In the genomic region with DNA sequence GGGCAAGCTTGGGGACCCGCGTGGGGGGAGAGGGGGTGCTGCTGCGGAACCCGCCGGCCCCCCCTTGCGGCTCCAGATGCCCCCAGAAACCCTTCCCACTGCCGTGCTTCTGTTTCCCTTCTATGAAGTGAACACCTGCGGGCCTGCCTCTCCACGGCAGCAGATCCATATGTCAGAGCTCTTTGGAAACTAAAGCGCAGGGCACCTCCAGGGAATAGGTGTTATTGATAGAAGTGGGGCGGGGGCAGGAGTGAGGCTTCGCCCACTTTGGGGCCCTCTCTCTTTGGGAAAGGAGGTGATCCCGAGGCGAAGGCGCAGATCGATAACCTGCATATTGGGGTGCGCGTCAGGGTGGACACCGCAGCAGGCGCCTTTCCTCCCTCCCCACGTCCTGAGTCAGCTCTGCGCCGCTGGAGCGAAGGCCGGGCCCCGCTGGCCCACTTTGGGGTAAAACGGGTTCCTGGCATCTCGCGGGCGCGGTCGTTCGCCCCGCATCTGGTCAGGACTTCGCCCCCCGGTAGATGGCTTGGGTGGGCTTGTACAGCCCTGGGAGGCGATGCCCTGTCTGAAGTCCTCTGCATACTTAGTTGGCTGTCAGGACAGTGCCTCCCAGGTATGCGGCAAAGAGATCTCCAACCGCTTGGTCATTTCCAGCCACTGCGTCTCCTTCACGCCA, we compare ENCODE assay signal across 7 cellular contexts. TPM values are rescaled to one million over a fixed set of nuclear protein-coding genes. Genes with fewer than 3 reads are reported as not detected.
A peak's percentile ranks its signal among the peaks of the same experiment; 100 is the strongest.
DNase-seq lines count a peak whose midpoint lies in the region; ATAC-seq and TF ChIP-seq lines count a peak whose summit lies in the region.

No MANE protein-coding gene starts in this region.

- TF ChIP-seq CTCF in GM10266 (IDR thresholded peaks at IDR 0.05; ENCODE audit: control insufficient read depth, insufficient read depth, low read depth, missing control alignments) (no peak), Loucy (conservative IDR thresholded peaks at IDR 0.05; ENCODE audit: low read length) (no peak; the same call in 1 of the 2 replicates)

- ATAC-seq in activated naive CD8-positive, alpha-beta T cell treated with anti-CD3 and anti-CD28 coated beads, Interleukin-2, amount 10 ng/mL, durations not matched to agents 7 days and 5 days (ENCODE audit: low read depth): no peak

- peak overlapping the region; percentile 93 for H3K27ac Mint-ChIP-seq in activated naive CD8-positive, alpha-beta T cell treated with anti-CD3 and anti-CD28 coated beads, Interleukin-2, amount 10 ng/mL, durations not matched to agents 7 days and 5 days

- no peaks in the 10 kb centered on the region for H3K9me2 ChIP-seq in Loucy (replicated peaks; ENCODE audit: low read depth, low read length)

- peaks cover 16% of the 10 kb centered on the region for H3K4me1 Mint-ChIP-seq in activated naive CD8-positive, alpha-beta T cell treated with anti-CD3 and anti-CD28 coated beads, Interleukin-2, amount 10 ng/mL, durations not matched to agents 7 days and 5 days

- H4K20me1 ChIP-seq in Loucy (ENCODE audit: insufficient read depth, low read length, poor library complexity, severe bottlenecking): no peaks in the 10 kb centered on the region

- peak overlapping the region; percentile 89 for H3K9ac ChIP-seq in Loucy (ENCODE audit: low read depth, low read length, poor library complexity, severe bottlenecking)

- H3K4me3 ChIP-seq in Loucy (ENCODE audit: low read length, poor library complexity, severe bottlenecking): peak overlapping the region; percentile 94

- DNase-seq in GM10266 (ENCODE audit: extremely low spot score): peak; percentile 37
- peak; percentile 61 for DNase-seq in activated naive CD8-positive, alpha-beta T cell treated with anti-CD3 and anti-CD28 coated beads, Interleukin-2, amount 10 ng/mL, durations not matched to agents 7 days and 5 days
- DNase-seq in islet precursor cell: peak; percentile 74
- DNase-seq in stimulated activated CD8-positive, alpha-beta memory T cell treated with anti-CD3 and anti-CD28 coated beads, Interleukin-2, amount 100 ng/mL, for 48 hours (ENCODE audit: low read depth in 2 of 2): peak; percentile 2 to 20
- no peak for DNase-seq in OCI-M2 (lab: John Stamatoyannopoulos, UW; ENCODE audit: unreplicated experiment)
- no peak for DNase-seq in Kasumi-1 (lab: John Stamatoyannopoulos, UW)

- peak overlapping the region; percentile 84 for H2AFZ ChIP-seq in Loucy (ENCODE audit: low read length)

- no peaks in the 10 kb centered on the region for H3K27me3 Mint-ChIP-seq in activated naive CD8-positive, alpha-beta T cell treated with anti-CD3 and anti-CD28 coated beads, Interleukin-2, amount 10 ng/mL, durations not matched to agents 7 days and 5 days

- H3K4me1 ChIP-seq in Loucy (ENCODE audit: insufficient read depth, low read length, poor library complexity, severe bottlenecking): peaks cover 36% of the 10 kb centered on the region

- no peaks in the 10 kb centered on the region for H3K9me3 Mint-ChIP-seq in activated naive CD8-positive, alpha-beta T cell treated with anti-CD3 and anti-CD28 coated beads, Interleukin-2, amount 10 ng/mL, durations not matched to agents 7 days and 5 days

- H3K9me3 ChIP-seq in Loucy (ENCODE audit: insufficient read depth, low read depth, low read length): no peaks in the 10 kb centered on the region

- H3K27me3 ChIP-seq in Loucy (ENCODE audit: insufficient read depth, low read length, poor library complexity, severe bottlenecking): no peaks in the 10 kb centered on the region

- peak overlapping the region; percentile 83 for H3K4me2 ChIP-seq in Loucy (ENCODE audit: low read depth, low read length, poor library complexity, severe bottlenecking)

- H3K4me3 Mint-ChIP-seq in activated naive CD8-positive, alpha-beta T cell treated with anti-CD3 and anti-CD28 coated beads, Interleukin-2, amount 10 ng/mL, durations not matched to agents 7 days and 5 days: peak overlapping the region; percentile 97

- POLR2A ChIA-PET in activated naive CD8-positive, alpha-beta T cell treated with anti-CD3 and anti-CD28 coated beads, Interleukin-2, amount 10 ng/mL, durations not matched to agents 7 days and 5 days (lab: Charles Lee): interaction anchor here (0.9 to 5.9 kb wide), 10 partner anchors 19 to 884 kb away, joined by 3 to 86 read pairs (median 6); a partner anchor contains a TSS

- H3K36me3 Mint-ChIP-seq in activated naive CD8-positive, alpha-beta T cell treated with anti-CD3 and anti-CD28 coated beads, Interleukin-2, amount 10 ng/mL, durations not matched to agents 7 days and 5 days: no peaks in the 10 kb centered on the region

- H3K36me3 ChIP-seq in Loucy (ENCODE audit: insufficient read depth, low read length): no peaks in the 10 kb centered on the region

- H3K79me2 ChIP-seq in Loucy (ENCODE audit: insufficient read depth, low read length): peaks cover 45% of the 10 kb centered on the region

- no peaks in the 10 kb centered on the region for H3F3A ChIP-seq in Loucy (ENCODE audit: low read depth)

RNA-seq across cellular contexts. Expression of a gene that starts 0.5 kb away (rescaled TPM):
- total RNA-seq in activated naive CD8-positive, alpha-beta T cell treated with anti-CD3 and anti-CD28 coated beads, Interleukin-2, amount 10 ng/mL, durations not matched to agents 7 days and 5 days: 10 to 100 TPM; 64.5 to 69.4 TPM

RNA-seq across cellular contexts. Expression of a gene that starts 19.8 kb away (rescaled TPM):
- 10 to 100 TPM; 40.7 to 41.1 TPM for total RNA-seq in activated naive CD8-positive, alpha-beta T cell treated with anti-CD3 and anti-CD28 coated beads, Interleukin-2, amount 10 ng/mL, durations not matched to agents 7 days and 5 days

RNA-seq across cellular contexts. Expression of a gene that starts 52.0 kb away (rescaled TPM):
- 1 to 10 TPM; 5.3 to 5.5 TPM for total RNA-seq in activated naive CD8-positive, alpha-beta T cell treated with anti-CD3 and anti-CD28 coated beads, Interleukin-2, amount 10 ng/mL, durations not matched to agents 7 days and 5 days

Comparison
In these comparisons a context has a peak if more than half of its experiments do, and no peak if none do; other contexts are left out.
1. DNase-seq: peak in GM10266 (single experiment), activated naive CD8-positive, alpha-beta T cell treated with anti-CD3 and anti-CD28 coated beads, Interleukin-2, amount 10 ng/mL, durations not matched to agents 7 days and 5 days (single experiment), islet precursor cell (single experiment) and stimulated activated CD8-positive, alpha-beta memory T cell treated with anti-CD3 and anti-CD28 coated beads, Interleukin-2, amount 100 ng/mL, for 48 hours (2 of 2); none in OCI-M2 (single experiment) and Kasumi-1 (0 of 2).